ENCODE assay signal across 16 cellular contexts in genomic region chr19:52142001-52142595, GRCh38. TPM values are rescaled to one million over a fixed set of nuclear protein-coding genes. Genes with fewer than 3 reads are reported as not detected.
DNase-seq lines count a peak whose midpoint lies in the region; ATAC-seq and TF ChIP-seq lines count a peak whose summit lies in the region.
"Had no signal": no experiment of that assay in that cellular context is flagged by ENCODE, and none has a peak within 500 bp of the region (broad histone marks: within the 10 kb centered on the region; RNA-seq: fewer than 3 reads in every experiment).

No MANE protein-coding gene starts in this region.

- DNase-seq in activated naive CD4-positive, alpha-beta T cell (lab: John Stamatoyannopoulos, UW): no peak
- peak; percentile 30 for DNase-seq in RWPE1 (ENCODE audit: low spot score)
- no peak for DNase-seq in suprapubic skin (ENCODE audit: low spot score in 2 of 2)
- no peak for DNase-seq in natural killer cell treated with Interleukin-12 subunit alpha and Interleukin-12 subunit beta and Interleukin-15 and Interleukin-18, amount 100 ng/mL, for 72 hours (ENCODE audit: low spot score)
- DNase-seq: 8988T, C1 segment of cervical spinal cord, COR-L47, MV-4-11, NCI-H1436, NCI-H2029 treated with DMSO at 0.1 percent for 48 hours, NCI-H524 had no signal

- peaks cover 37% of the 10 kb centered on the region for H3K4me1 ChIP-seq in suprapubic skin

- no peaks in the 10 kb centered on the region for H3K27me3 ChIP-seq in suprapubic skin

- CTCF ChIA-PET in RWPE1 (lab: Yijun Ruan, JAX): no interaction called here

- H3K36me3 ChIP-seq in suprapubic skin: no peaks in the 10 kb centered on the region

- peak overlapping the region; percentile 22 for H3K4me3 ChIP-seq in suprapubic skin

- no peak overlapping the region for H3K27ac Mint-ChIP-seq in activated naive CD4-positive, alpha-beta T cell treated with anti-CD3 and anti-CD28 coated beads, Interleukin-2, amount 50 U/mL, for 24 hours
- no peak overlapping the region for H3K27ac Mint-ChIP-seq in natural killer cell treated with Interleukin-12 subunit alpha and Interleukin-12 subunit beta and Interleukin-15 and Interleukin-18, amount 100 ng/mL, for 72 hours

- peaks cover 27% of the 10 kb centered on the region for H3K4me1 Mint-ChIP-seq in activated naive CD4-positive, alpha-beta T cell treated with anti-CD3 and anti-CD28 coated beads, Interleukin-2, amount 50 U/mL, for 24 hours
- H3K4me1 Mint-ChIP-seq in natural killer cell treated with Interleukin-12 subunit alpha and Interleukin-12 subunit beta and Interleukin-15 and Interleukin-18, amount 100 ng/mL, for 72 hours (ENCODE audit: low read depth in 2 of 2): peaks cover 29 to 31% of the 10 kb centered on the region in 2 donors

- H3K9me3 Mint-ChIP-seq in activated naive CD4-positive, alpha-beta T cell treated with anti-CD3 and anti-CD28 coated beads, Interleukin-2, amount 50 U/mL, for 24 hours: peaks cover 5% of the 10 kb centered on the region
- H3K9me3 Mint-ChIP-seq in natural killer cell treated with Interleukin-12 subunit alpha and Interleukin-12 subunit beta and Interleukin-15 and Interleukin-18, amount 100 ng/mL, for 72 hours: peaks cover 2% of the 10 kb centered on the region

- TF ChIP-seq POLR2A in suprapubic skin (IDR thresholded peaks at IDR 0.05): no peak

- peaks cover 9% of the 10 kb centered on the region for H3K36me3 Mint-ChIP-seq in activated naive CD4-positive, alpha-beta T cell treated with anti-CD3 and anti-CD28 coated beads, Interleukin-2, amount 50 U/mL, for 24 hours
- H3K36me3 Mint-ChIP-seq in natural killer cell treated with Interleukin-12 subunit alpha and Interleukin-12 subunit beta and Interleukin-15 and Interleukin-18, amount 100 ng/mL, for 72 hours: peaks cover 7% of the 10 kb centered on the region

- no peaks in the 10 kb centered on the region for H3K27me3 Mint-ChIP-seq in activated naive CD4-positive, alpha-beta T cell treated with anti-CD3 and anti-CD28 coated beads, Interleukin-2, amount 50 U/mL, for 24 hours
- no peaks in the 10 kb centered on the region for H3K27me3 Mint-ChIP-seq in natural killer cell treated with Interleukin-12 subunit alpha and Interleukin-12 subunit beta and Interleukin-15 and Interleukin-18, amount 100 ng/mL, for 72 hours
- H3K27me3 Mint-ChIP-seq: IgD-negative memory B cell had no signal

- POLR2A ChIA-PET in RWPE1 (lab: Yijun Ruan, JAX; ENCODE audit: low non-redundant PET): interaction anchor here (0.6 to 1.4 kb wide), 2 partner anchors 47 to 430 kb away, joined by 3 to 6 read pairs; partner anchors contain the start of gene PPP2R1A

- peak overlapping the region; percentile 11 for H3K4me3 Mint-ChIP-seq in activated naive CD4-positive, alpha-beta T cell treated with anti-CD3 and anti-CD28 coated beads, Interleukin-2, amount 50 U/mL, for 24 hours
- no peak overlapping the region for H3K4me3 Mint-ChIP-seq in natural killer cell treated with Interleukin-12 subunit alpha and Interleukin-12 subunit beta and Interleukin-15 and Interleukin-18, amount 100 ng/mL, for 72 hours

- TF ChIP-seq EP300 in suprapubic skin (IDR thresholded peaks at IDR 0.05): no peak

- ATAC-seq in esophagus mucosa (peak; percentile 79), HG03460 (IDR thresholded peaks at IDR 0.05; ENCODE audit: unreplicated experiment) (no peak), GM21825 (IDR thresholded peaks at IDR 0.05; ENCODE audit: unreplicated experiment) (no peak)
- no peak for ATAC-seq in natural killer cell treated with Interleukin-12 subunit alpha and Interleukin-12 subunit beta and Interleukin-15 and Interleukin-18, amount 100 ng/mL, for 72 hours

- WGBS in suprapubic skin: 45% methylated on average over 3 of the region's 3 CpGs

- H3K9me3 ChIP-seq in suprapubic skin: no peaks in the 10 kb centered on the region

- no peak for TF ChIP-seq CTCF in RWPE1 (conservative IDR thresholded peaks at IDR 0.05; ENCODE audit: low read depth)
- no peak for TF ChIP-seq CTCF in suprapubic skin (IDR thresholded peaks at IDR 0.05)

- H3K27ac ChIP-seq in RWPE1 (no peak overlapping the region), suprapubic skin (peak overlapping the region; percentile 77)

RNA-seq across cellular contexts. Expression of gene ZNF616, which starts 2.4 kb away (rescaled TPM):
- 5.7 TPM for total RNA-seq in esophagus mucosa
- 10 to 100 TPM in 1 of 4 donors, 1 to 10 TPM in 3; 5.1 to 12.2 (median 6.6) TPM for total RNA-seq in suprapubic skin
- 1 to 10 TPM; 4.8 to 7.8 TPM for total RNA-seq in natural killer cell treated with Interleukin-12 subunit alpha and Interleukin-12 subunit beta and Interleukin-15 and Interleukin-18, amount 100 ng/mL, for 72 hours

RNA-seq across cellular contexts. Expression of gene ZNF836, which starts 29.3 kb away (rescaled TPM):
- total RNA-seq in esophagus mucosa (7.9 TPM), suprapubic skin (10 to 100 TPM in 3 of 4 donors, 1 to 10 TPM in 1; 7.3 to 25.7 (median 15.9) TPM)
- 10 to 100 TPM in 1 of 2 donors, 1 to 10 TPM in 1; 8.3 to 12.9 TPM for total RNA-seq in natural killer cell treated with Interleukin-12 subunit alpha and Interleukin-12 subunit beta and Interleukin-15 and Interleukin-18, amount 100 ng/mL, for 72 hours

RNA-seq across cellular contexts. Expression of gene ZNF841, which starts 46.5 kb away (rescaled TPM):
- 8.2 TPM for total RNA-seq in esophagus mucosa
- total RNA-seq in suprapubic skin: 10 to 100 TPM; 12.4 to 33.7 (median 18.6) TPM
- 10 to 100 TPM; 36.5 to 43.0 TPM for total RNA-seq in natural killer cell treated with Interleukin-12 subunit alpha and Interleukin-12 subunit beta and Interleukin-15 and Interleukin-18, amount 100 ng/mL, for 72 hours

RNA-seq across cellular contexts. Expression of gene PPP2R1A, which starts 47.8 kb away (rescaled TPM):
- total RNA-seq in esophagus mucosa: 168 TPM
- total RNA-seq in suprapubic skin: 100 to 1,000 TPM; 206 to 285 (median 217) TPM
- 100 to 1,000 TPM; 241 to 252 TPM for total RNA-seq in natural killer cell treated with Interleukin-12 subunit alpha and Interleukin-12 subunit beta and Interleukin-15 and Interleukin-18, amount 100 ng/mL, for 72 hours
